Comparison of ENCODE assay signal across 1 cellular context in the genomic region with DNA sequence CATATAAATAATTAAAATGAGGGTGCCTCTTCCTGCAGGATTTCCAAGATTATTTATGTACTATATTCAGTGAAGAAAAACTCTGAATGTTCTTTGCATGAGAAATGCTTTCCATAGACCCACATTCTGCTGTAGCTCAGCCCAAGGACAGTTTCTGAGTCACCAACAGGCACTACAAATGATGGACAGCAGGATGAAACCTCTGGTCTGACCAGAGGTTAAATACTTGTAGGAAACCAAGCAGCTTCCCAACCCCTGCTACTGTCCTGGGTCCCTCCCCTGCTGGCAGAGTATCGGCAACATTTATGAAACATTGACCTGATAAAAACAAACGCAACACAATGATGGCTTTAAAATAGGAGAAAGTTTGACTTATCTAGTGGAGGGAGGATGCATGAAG.
TF ChIP-seq lines count a peak whose summit lies in the region.

No MANE protein-coding gene starts in this region.

TF ChIP-seq in HEK293T, 16 proteins besides CTCF, POLR2A, EP300 and RAD21 (continued from another document):
- TF ChIP-seq, protein P1, sequence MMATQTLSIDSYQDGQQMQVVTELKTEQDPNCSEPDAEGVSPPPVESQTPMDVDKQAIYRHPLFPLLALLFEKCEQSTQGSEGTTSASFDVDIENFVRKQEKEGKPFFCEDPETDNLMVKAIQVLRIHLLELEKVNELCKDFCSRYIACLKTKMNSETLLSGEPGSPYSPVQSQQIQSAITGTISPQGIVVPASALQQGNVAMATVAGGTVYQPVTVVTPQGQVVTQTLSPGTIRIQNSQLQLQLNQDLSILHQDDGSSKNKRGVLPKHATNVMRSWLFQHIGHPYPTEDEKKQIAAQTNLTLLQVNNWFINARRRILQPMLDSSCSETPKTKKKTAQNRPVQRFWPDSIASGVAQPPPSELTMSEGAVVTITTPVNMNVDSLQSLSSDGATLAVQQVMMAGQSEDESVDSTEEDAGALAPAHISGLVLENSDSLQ (IDR thresholded peaks at IDR 0.05), result peak; percentile 42; the same call in 1 of the 2 replicates
